ENCODE assay signal across 1 cellular context in genomic region chr16:58792188-58792587, GRCh38.
TF ChIP-seq lines count a peak whose summit lies in the region.

No MANE protein-coding gene starts in this region.

TF ChIP-seq in K562, 482 proteins besides CTCF, POLR2A, EP300 and RAD21 (continued from another document and continues in another):
- TF ChIP-seq MBD1 (CRISPR knock-in tag; IDR thresholded peaks at IDR 0.05) (no peak), L3MBTL2 (IDR thresholded peaks at IDR 0.05) (no peak), RB1 (IDR thresholded peaks at IDR 0.05; ENCODE audit: low read depth) (no peak), TOE1 (IDR thresholded peaks at IDR 0.05; ENCODE audit: borderline replicate concordance) (no peak), TOE1 (CRISPR knock-in tag; IDR thresholded peaks at IDR 0.05; ENCODE audit: borderline replicate concordance, low read depth) (no peak), NFIX (CRISPR knock-in tag; IDR thresholded peaks at IDR 0.05; ENCODE audit: low read depth) (no peak), BCOR (IDR thresholded peaks at IDR 0.05) (no peak), TARDBP (IDR thresholded peaks at IDR 0.05) (no peak), ZNF384 (IDR thresholded peaks at IDR 0.05; ENCODE audit: low read depth, low read length) (no peak), ZNF655 (CRISPR knock-in tag; IDR thresholded peaks at IDR 0.05) (no peak), ZBTB11 (CRISPR knock-in tag; IDR thresholded peaks at IDR 0.05) (no peak), SMAD4 (CRISPR knock-in tag; conservative IDR thresholded peaks at IDR 0.05) (0 out of 2 replicates have a peak, but pooled peaks have one; percentile 50), EP400 (IDR thresholded peaks at IDR 0.05) (0 out of 2 replicates have a peak, but pooled peaks have one; percentile 22), TGIF2 (CRISPR knock-in tag; IDR thresholded peaks at IDR 0.05) (no peak), SMAD1 (IDR thresholded peaks at IDR 0.05; ENCODE audit: low read depth, low read length, partially characterized antibody) (no peak), NRF1 (conservative IDR thresholded peaks at IDR 0.05 in 1 of 2, IDR thresholded peaks at IDR 0.05 in 1 of 2) (no peak; a peak in 1 of 4 replicates), RNF2 (IDR thresholded peaks at IDR 0.05) (peak; percentile 35; the same call in 1 of the 2 replicates), ZNF253 (CRISPR knock-in tag; conservative IDR thresholded peaks at IDR 0.05) (no peak), HBP1 (CRISPR knock-in tag; IDR thresholded peaks at IDR 0.05) (no peak), ETV5 (CRISPR knock-in tag; IDR thresholded peaks at IDR 0.05; ENCODE audit: low read depth) (no peak), DPF2 (IDR thresholded peaks at IDR 0.05) (peak; percentile 90), PYGO2 (tag; IDR thresholded peaks at IDR 0.05) (no peak), ZNF146 (CRISPR knock-in tag; IDR thresholded peaks at IDR 0.05; ENCODE audit: unreplicated experiment) (no peak), GATA2 (CRISPR knock-in tag; IDR thresholded peaks at IDR 0.05) (peak; percentile 30; the same call in 1 of the 2 replicates), BDP1 (IDR thresholded peaks at IDR 0.05; ENCODE audit: insufficient read depth, insufficient read length) (no peak), XRCC3 (IDR thresholded peaks at IDR 0.05) (no peak), FOXJ3 (CRISPR knock-in tag; IDR thresholded peaks at IDR 0.05) (no peak), CREB5 (CRISPR knock-in tag; IDR thresholded peaks at IDR 0.05) (no peak), TCF3 (CRISPR knock-in tag; IDR thresholded peaks at IDR 0.05) (peak; percentile 90), CREB3L1 (IDR thresholded peaks at IDR 0.05; ENCODE audit: borderline replicate concordance, low read depth) (no peak), SOX6 (IDR thresholded peaks at IDR 0.05) (peak; percentile 76; the same call in 1 of the 2 replicates), PKNOX1 (IDR thresholded peaks at IDR 0.05) (no peak), ZNF431 (CRISPR knock-in tag; IDR thresholded peaks at IDR 0.05) (no peak), NFRKB (IDR thresholded peaks at IDR 0.05; ENCODE audit: low read depth) (no peak), NONO (IDR thresholded peaks at IDR 0.05; ENCODE audit: low read depth in 2 of 2, low read length in 1 of 2) (no peak), CBFA2T3 (IDR thresholded peaks at IDR 0.05) (peak; percentile 95), KDM2B (CRISPR knock-in tag; IDR thresholded peaks at IDR 0.05) (no peak), ZNF274 (IDR thresholded peaks at IDR 0.05; ENCODE audit: borderline replicate concordance, low read depth, low read length) (no peak), TRIM25 (IDR thresholded peaks at IDR 0.05; ENCODE audit: borderline replicate concordance) (no peak), CBX8 (IDR thresholded peaks at IDR 0.05; ENCODE audit: borderline replicate concordance, extremely low read depth, low read depth, low read length, poor library complexity, severe bottlenecking) (no peak), ZNF121 (CRISPR knock-in tag; conservative IDR thresholded peaks at IDR 0.05) (no peak), POLR3G (IDR thresholded peaks at IDR 0.05; ENCODE audit: extremely low read depth, insufficient read length, insufficient replicate concordance) (no peak), NCOA1 (IDR thresholded peaks at IDR 0.05; ENCODE audit: low read depth) (peak; percentile 53; the same call in 1 of the 2 replicates), CREB1 (IDR thresholded peaks at IDR 0.05) (peak; percentile 19; the same call in 1 of the 2 replicates), CREB1 (CRISPR knock-in tag; IDR thresholded peaks at IDR 0.05) (no peak), SMARCE1 (IDR thresholded peaks at IDR 0.05) (peak; percentile 75), CEBPG (CRISPR knock-in tag; IDR thresholded peaks at IDR 0.05) (no peak), CEBPG (tag; conservative IDR thresholded peaks at IDR 0.05 in 1 of 2, IDR thresholded peaks at IDR 0.05 in 1 of 2) (no peak; a peak in 1 of 4 replicates), KDM1A (IDR thresholded peaks at IDR 0.05) (peak; percentile 64 to 68; a peak in 3 of 4 replicates), ARID1B (IDR thresholded peaks at IDR 0.05) (peak; percentile 93), POLR3A (IDR thresholded peaks at IDR 0.05; ENCODE audit: borderline replicate concordance, extremely low read depth, insufficient read depth, insufficient read length) (no peak), HNRNPUL1 (IDR thresholded peaks at IDR 0.05; ENCODE audit: low read length) (no peak), ZNF449 (CRISPR knock-in tag; IDR thresholded peaks at IDR 0.05) (no peak), NKRF (IDR thresholded peaks at IDR 0.05; ENCODE audit: borderline replicate concordance) (no peak)
